11 cellular contexts compared by ENCODE assay signal in the genomic region with DNA sequence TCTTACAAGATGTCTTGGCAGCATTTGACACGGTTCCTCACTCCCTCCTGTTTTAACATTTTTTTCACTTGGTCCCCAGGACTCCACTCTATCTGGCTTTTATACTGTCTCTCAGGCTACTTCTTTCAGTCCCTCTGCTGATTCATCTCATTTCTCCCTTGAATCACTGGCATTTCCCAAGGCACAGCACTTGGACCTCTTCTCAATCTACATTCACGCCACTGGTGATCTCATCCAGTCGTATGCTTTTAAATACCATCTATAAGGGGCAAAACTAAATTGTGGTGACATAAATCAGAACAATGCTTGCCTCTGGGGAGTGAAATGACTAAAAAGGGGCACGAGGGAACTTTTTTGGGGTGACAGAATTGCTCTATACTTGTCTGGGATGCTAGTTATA. TPM values are rescaled to one million over a fixed set of nuclear protein-coding genes. Genes with fewer than 3 reads are reported as not detected.
DNase-seq lines count a peak whose midpoint lies in the region; ATAC-seq and TF ChIP-seq lines count a peak whose summit lies in the region.
"Had no signal": no experiment of that assay in that cellular context is flagged by ENCODE, and none has a peak within 500 bp of the region (broad histone marks: within the 10 kb centered on the region; RNA-seq: fewer than 3 reads in every experiment).

No MANE protein-coding gene starts in this region.

- POLR2A ChIA-PET in activated CD4-positive, alpha-beta memory T cell treated with anti-CD3 and anti-CD28 coated beads for 36 hours (lab: Charles Lee) = interaction anchor here (1.8 kb wide), 1 partner anchor 10 kb away, joined by 6 read pairs; no protein-coding TSS in a partner anchor
- POLR2A ChIA-PET in activated CD4-positive, alpha-beta memory T cell treated with anti-CD3 and anti-CD28 coated beads, Interleukin-2, amount 10 ng/mL, durations not matched to agents 7 days and 5 days (lab: Charles Lee) = no interaction called here
- POLR2A ChIA-PET in CD4-positive, alpha-beta memory T cell (lab: Charles Lee; ENCODE audit: partially characterized antibody) = no interaction called here

- H3K4me1 ChIP-seq in skeletal muscle satellite cell (ENCODE audit: control insufficient read depth, insufficient read depth, low read length) = peaks cover 42% of the 10 kb centered on the region
- peaks cover 10% of the 10 kb centered on the region for H3K4me1 ChIP-seq in CD4-positive, alpha-beta memory T cell (ENCODE audit: insufficient read depth, low read length)

- H3K4me3 ChIP-seq in skeletal muscle satellite cell (ENCODE audit: low read length) = no peak overlapping the region
- H3K4me3 ChIP-seq in CD4-positive, alpha-beta memory T cell (ENCODE audit: low read length in 2 of 2) = no peak overlapping the region

- ATAC-seq in HG03565 (IDR thresholded peaks at IDR 0.05; ENCODE audit: unreplicated experiment) = peak; percentile 53

- CTCF ChIA-PET in activated CD4-positive, alpha-beta memory T cell treated with anti-CD3 and anti-CD28 coated beads for 36 hours (lab: Charles Lee) = no interaction called here
- CTCF ChIA-PET in activated CD4-positive, alpha-beta memory T cell treated with anti-CD3 and anti-CD28 coated beads, Interleukin-2, amount 10 ng/mL, durations not matched to agents 7 days and 5 days (lab: Charles Lee) = no interaction called here
- CTCF ChIA-PET in CD4-positive, alpha-beta memory T cell (lab: Charles Lee; ENCODE audit: partially characterized antibody) = no interaction called here

- H3K36me3 Mint-ChIP-seq in activated CD4-positive, alpha-beta memory T cell treated with anti-CD3 and anti-CD28 coated beads for 36 hours = peaks cover 16% of the 10 kb centered on the region
- peaks cover 7% of the 10 kb centered on the region for H3K36me3 Mint-ChIP-seq in activated CD4-positive, alpha-beta memory T cell treated with anti-CD3 and anti-CD28 coated beads, Interleukin-2, amount 10 ng/mL, durations not matched to agents 7 days and 5 days (ENCODE audit: low read depth)
- peaks cover 17 to 18% of the 10 kb centered on the region in 2 donors for H3K36me3 Mint-ChIP-seq in CD4-positive, alpha-beta memory T cell

- no peaks in the 10 kb centered on the region for H3K9me3 ChIP-seq in skeletal muscle satellite cell (replicated peaks; ENCODE audit: low read length)
- H3K9me3 ChIP-seq in CD4-positive, alpha-beta memory T cell (ENCODE audit: control insufficient read depth in 1 of 2, low read length in 2 of 2) = no peaks in the 10 kb centered on the region

- H3K4me1 Mint-ChIP-seq in activated CD4-positive, alpha-beta memory T cell treated with anti-CD3 and anti-CD28 coated beads for 36 hours (ENCODE audit: low read depth) = peaks cover 12% of the 10 kb centered on the region
- H3K4me1 Mint-ChIP-seq in activated CD4-positive, alpha-beta memory T cell treated with anti-CD3 and anti-CD28 coated beads, Interleukin-2, amount 10 ng/mL, durations not matched to agents 7 days and 5 days = peaks cover 10% of the 10 kb centered on the region
- peaks cover 7 to 10% (median 9%) of the 10 kb centered on the region in 4 donors for H3K4me1 Mint-ChIP-seq in CD4-positive, alpha-beta memory T cell

- H3K27ac ChIP-seq in CD4-positive, alpha-beta memory T cell (ENCODE audit: low read depth, low read length) = no peak overlapping the region

- H3K4me2 ChIP-seq in skeletal muscle satellite cell (ENCODE audit: low read length) = peak overlapping the region; percentile 48

- H3K27me3 ChIP-seq in skeletal muscle satellite cell (ENCODE audit: control insufficient read depth, insufficient read depth, low read length) = no peaks in the 10 kb centered on the region
- no peaks in the 10 kb centered on the region for H3K27me3 ChIP-seq in CD4-positive, alpha-beta memory T cell (ENCODE audit: insufficient read depth, low read length)

- TF ChIP-seq CTCF in GM13976 (IDR thresholded peaks at IDR 0.05; ENCODE audit: borderline replicate concordance, control extremely low read depth, extremely low read depth, insufficient read depth, missing control alignments) = no peak

- H3K36me3 ChIP-seq in skeletal muscle satellite cell (ENCODE audit: insufficient read depth, low read length) = no peaks in the 10 kb centered on the region
- H3K36me3 ChIP-seq in CD4-positive, alpha-beta memory T cell (ENCODE audit: insufficient read depth, low read length) = peaks cover 6% of the 10 kb centered on the region

- no peaks in the 10 kb centered on the region for H3K27me3 Mint-ChIP-seq in activated CD4-positive, alpha-beta memory T cell treated with anti-CD3 and anti-CD28 coated beads for 36 hours
- no peaks in the 10 kb centered on the region for H3K27me3 Mint-ChIP-seq in activated CD4-positive, alpha-beta memory T cell treated with anti-CD3 and anti-CD28 coated beads, Interleukin-2, amount 10 ng/mL, durations not matched to agents 7 days and 5 days
- no peaks in the 10 kb centered on the region for H3K27me3 Mint-ChIP-seq in CD4-positive, alpha-beta memory T cell
- H3K27me3 Mint-ChIP-seq: activated CD4-positive, alpha-beta T cell treated with anti-CD3 and anti-CD28 coated beads, Interleukin-2, amount 10 ng/mL, durations not matched to agents 24 days and 14 days had no signal

- intact Hi-C loops in activated CD4-positive, alpha-beta memory T cell treated with anti-CD3 and anti-CD28 coated beads for 36 hours (cut with micrococcal nuclease) = loop anchor here (1.0 to 5.0 kb wide), 3 partner anchors 10 to 42 kb away; no protein-coding TSS in a partner anchor
- intact Hi-C loops in CD4-positive, alpha-beta memory T cell (cut with micrococcal nuclease) = no loop called here

- DNase-seq in activated CD4-positive, alpha-beta memory T cell treated with anti-CD3 and anti-CD28 coated beads for 36 hours = peak; percentile 25
- DNase-seq in activated CD4-positive, alpha-beta memory T cell treated with anti-CD3 and anti-CD28 coated beads, Interleukin-2, amount 10 ng/mL, durations not matched to agents 7 days and 5 days = no peak
- DNase-seq in dedifferentiated amniotic fluid mesenchymal stem cell (ENCODE audit: extremely low spot score) (peak; percentile 46), NCI-H774 (lab: John Stamatoyannopoulos, UW) (no peak), GM13976 (ENCODE audit: low spot score) (no peak)
- DNase-seq in CD4-positive, alpha-beta memory T cell = no peak
- DNase-seq: activated CD4-positive, alpha-beta T cell treated with anti-CD3 and anti-CD28 coated beads, Interleukin-2, amount 10 ng/mL, durations not matched to agents 24 days and 14 days; NCI-H524 treated with DMSO at 0.1 percent for 48 hours had no signal

- no peaks in the 10 kb centered on the region for H3K9me3 Mint-ChIP-seq in activated CD4-positive, alpha-beta memory T cell treated with anti-CD3 and anti-CD28 coated beads for 36 hours
- H3K9me3 Mint-ChIP-seq in activated CD4-positive, alpha-beta memory T cell treated with anti-CD3 and anti-CD28 coated beads, Interleukin-2, amount 10 ng/mL, durations not matched to agents 7 days and 5 days = no peaks in the 10 kb centered on the region
- H3K9me3 Mint-ChIP-seq in CD4-positive, alpha-beta memory T cell = no peaks in the 10 kb centered on the region
- H3K9me3 Mint-ChIP-seq: activated CD4-positive, alpha-beta T cell treated with anti-CD3 and anti-CD28 coated beads, Interleukin-2, amount 10 ng/mL, durations not matched to agents 24 days and 14 days; nephron had no signal

- in situ Hi-C loops in GM13976 (cut with MboI; ENCODE audit: low sequenced_read_pairs, unreplicated experiment) = no loop called here

- H3K27ac Mint-ChIP-seq in activated CD4-positive, alpha-beta memory T cell treated with anti-CD3 and anti-CD28 coated beads for 36 hours = no peak overlapping the region
- H3K27ac Mint-ChIP-seq in activated CD4-positive, alpha-beta memory T cell treated with anti-CD3 and anti-CD28 coated beads, Interleukin-2, amount 10 ng/mL, durations not matched to agents 7 days and 5 days = no peak overlapping the region
- H3K27ac Mint-ChIP-seq in CD4-positive, alpha-beta memory T cell = no peak overlapping the region
- H3K27ac Mint-ChIP-seq: activated CD4-positive, alpha-beta T cell treated with anti-CD3 and anti-CD28 coated beads, Interleukin-2, amount 10 ng/mL, durations not matched to agents 24 days and 14 days; nephron had no signal

- H3K9ac ChIP-seq in skeletal muscle satellite cell (ENCODE audit: low read depth, low read length) = peak overlapping the region; percentile 21

- no peak overlapping the region for H3K4me3 Mint-ChIP-seq in activated CD4-positive, alpha-beta memory T cell treated with anti-CD3 and anti-CD28 coated beads for 36 hours
- no peak overlapping the region for H3K4me3 Mint-ChIP-seq in activated CD4-positive, alpha-beta memory T cell treated with anti-CD3 and anti-CD28 coated beads, Interleukin-2, amount 10 ng/mL, durations not matched to agents 7 days and 5 days
- no peak overlapping the region for H3K4me3 Mint-ChIP-seq in CD4-positive, alpha-beta memory T cell
- H3K4me3 Mint-ChIP-seq: activated CD4-positive, alpha-beta T cell treated with anti-CD3 and anti-CD28 coated beads, Interleukin-2, amount 10 ng/mL, durations not matched to agents 24 days and 14 days; nephron had no signal

RNA-seq across cellular contexts. Expression of a gene that starts 47.1 kb away (rescaled TPM):
- total RNA-seq in activated CD4-positive, alpha-beta memory T cell treated with anti-CD3 and anti-CD28 coated beads for 36 hours = 10 to 100 TPM; 55.3 to 57.9 TPM
- 10 to 100 TPM; 47.2 to 48.0 TPM for total RNA-seq in activated CD4-positive, alpha-beta memory T cell treated with anti-CD3 and anti-CD28 coated beads, Interleukin-2, amount 10 ng/mL, durations not matched to agents 7 days and 5 days
- 87.4 and 87.7 TPM in 2 replicates for total RNA-seq in skeletal muscle satellite cell (2012; rRNA removed)
- 10 to 100 TPM; 51.6 to 55.6 TPM for total RNA-seq in CD4-positive, alpha-beta memory T cell
- 10 to 100 TPM; 56.1 to 59.1 TPM for polyA plus RNA-seq in CD4-positive, alpha-beta memory T cell

Comparison
In these comparisons a context has a peak if more than half of its experiments do, and no peak if none do; other contexts are left out.
1. DNase-seq: peak in activated CD4-positive, alpha-beta memory T cell treated with anti-CD3 and anti-CD28 coated beads for 36 hours (single experiment) and dedifferentiated amniotic fluid mesenchymal stem cell (single experiment); none in activated CD4-positive, alpha-beta memory T cell treated with anti-CD3 and anti-CD28 coated beads, Interleukin-2, amount 10 ng/mL, durations not matched to agents 7 days and 5 days (single experiment), NCI-H774 (single experiment), GM13976 (single experiment) and CD4-positive, alpha-beta memory T cell (0 of 5).